2 cellular contexts compared by ENCODE assay signal in the genomic region with DNA sequence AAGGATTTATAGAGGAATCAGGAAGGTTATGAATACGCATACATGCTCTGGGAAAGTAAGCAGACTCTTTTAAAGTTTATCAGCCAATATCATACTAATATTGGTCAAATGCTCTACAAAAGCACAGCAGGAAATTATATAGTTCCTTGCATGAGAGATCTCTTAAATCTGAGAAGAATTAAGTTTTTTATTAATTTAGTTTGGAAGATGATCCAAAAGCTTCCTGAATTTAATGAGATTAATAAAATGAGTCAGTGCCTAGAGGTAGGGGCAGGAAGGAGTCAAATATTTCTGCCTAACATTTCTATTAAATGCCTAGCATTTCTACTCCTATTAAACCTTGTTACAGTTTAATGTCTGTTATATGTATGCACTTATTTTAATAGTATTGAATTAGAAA.
TF ChIP-seq lines count a peak whose summit lies in the region.

No MANE protein-coding gene starts in this region.

TF ChIP-seq in GM23338, 12 proteins besides CTCF, POLR2A, EP300 and RAD21 (continued from another document):
- TF ChIP-seq, protein P1, sequence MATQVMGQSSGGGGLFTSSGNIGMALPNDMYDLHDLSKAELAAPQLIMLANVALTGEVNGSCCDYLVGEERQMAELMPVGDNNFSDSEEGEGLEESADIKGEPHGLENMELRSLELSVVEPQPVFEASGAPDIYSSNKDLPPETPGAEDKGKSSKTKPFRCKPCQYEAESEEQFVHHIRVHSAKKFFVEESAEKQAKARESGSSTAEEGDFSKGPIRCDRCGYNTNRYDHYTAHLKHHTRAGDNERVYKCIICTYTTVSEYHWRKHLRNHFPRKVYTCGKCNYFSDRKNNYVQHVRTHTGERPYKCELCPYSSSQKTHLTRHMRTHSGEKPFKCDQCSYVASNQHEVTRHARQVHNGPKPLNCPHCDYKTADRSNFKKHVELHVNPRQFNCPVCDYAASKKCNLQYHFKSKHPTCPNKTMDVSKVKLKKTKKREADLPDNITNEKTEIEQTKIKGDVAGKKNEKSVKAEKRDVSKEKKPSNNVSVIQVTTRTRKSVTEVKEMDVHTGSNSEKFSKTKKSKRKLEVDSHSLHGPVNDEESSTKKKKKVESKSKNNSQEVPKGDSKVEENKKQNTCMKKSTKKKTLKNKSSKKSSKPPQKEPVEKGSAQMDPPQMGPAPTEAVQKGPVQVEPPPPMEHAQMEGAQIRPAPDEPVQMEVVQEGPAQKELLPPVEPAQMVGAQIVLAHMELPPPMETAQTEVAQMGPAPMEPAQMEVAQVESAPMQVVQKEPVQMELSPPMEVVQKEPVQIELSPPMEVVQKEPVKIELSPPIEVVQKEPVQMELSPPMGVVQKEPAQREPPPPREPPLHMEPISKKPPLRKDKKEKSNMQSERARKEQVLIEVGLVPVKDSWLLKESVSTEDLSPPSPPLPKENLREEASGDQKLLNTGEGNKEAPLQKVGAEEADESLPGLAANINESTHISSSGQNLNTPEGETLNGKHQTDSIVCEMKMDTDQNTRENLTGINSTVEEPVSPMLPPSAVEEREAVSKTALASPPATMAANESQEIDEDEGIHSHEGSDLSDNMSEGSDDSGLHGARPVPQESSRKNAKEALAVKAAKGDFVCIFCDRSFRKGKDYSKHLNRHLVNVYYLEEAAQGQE (IDR thresholded peaks at IDR 0.05; ENCODE audit: unreplicated experiment): no peak
- no peak for TF ChIP-seq CREB1 (CRISPR knock-in tag; IDR thresholded peaks at IDR 0.05; ENCODE audit: low read depth)
- no peak for TF ChIP-seq EZH2phosphoT487 (IDR thresholded peaks at IDR 0.05; ENCODE audit: unreplicated experiment)
- no peak for TF ChIP-seq ZNF114 (CRISPR knock-in tag; IDR thresholded peaks at IDR 0.05)
- TF ChIP-seq ZNF331 (CRISPR knock-in tag; IDR thresholded peaks at IDR 0.05; ENCODE audit: low read depth): no peak
- no peak for TF ChIP-seq EZH2 (IDR thresholded peaks at IDR 0.05; ENCODE audit: low read depth, unreplicated experiment)
TF ChIP-seq in GM23338: peak in this region for 0.

TF ChIP-seq in WTC11, 78 proteins besides CTCF, POLR2A, EP300 and RAD21 (continued from another document):
- TF ChIP-seq, protein P2, sequence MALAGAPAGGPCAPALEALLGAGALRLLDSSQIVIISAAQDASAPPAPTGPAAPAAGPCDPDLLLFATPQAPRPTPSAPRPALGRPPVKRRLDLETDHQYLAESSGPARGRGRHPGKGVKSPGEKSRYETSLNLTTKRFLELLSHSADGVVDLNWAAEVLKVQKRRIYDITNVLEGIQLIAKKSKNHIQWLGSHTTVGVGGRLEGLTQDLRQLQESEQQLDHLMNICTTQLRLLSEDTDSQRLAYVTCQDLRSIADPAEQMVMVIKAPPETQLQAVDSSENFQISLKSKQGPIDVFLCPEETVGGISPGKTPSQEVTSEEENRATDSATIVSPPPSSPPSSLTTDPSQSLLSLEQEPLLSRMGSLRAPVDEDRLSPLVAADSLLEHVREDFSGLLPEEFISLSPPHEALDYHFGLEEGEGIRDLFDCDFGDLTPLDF (CRISPR knock-in tag; IDR thresholded peaks at IDR 0.05): no peak
